Comparison of ENCODE assay signal across 8 cellular contexts in the genomic region with DNA sequence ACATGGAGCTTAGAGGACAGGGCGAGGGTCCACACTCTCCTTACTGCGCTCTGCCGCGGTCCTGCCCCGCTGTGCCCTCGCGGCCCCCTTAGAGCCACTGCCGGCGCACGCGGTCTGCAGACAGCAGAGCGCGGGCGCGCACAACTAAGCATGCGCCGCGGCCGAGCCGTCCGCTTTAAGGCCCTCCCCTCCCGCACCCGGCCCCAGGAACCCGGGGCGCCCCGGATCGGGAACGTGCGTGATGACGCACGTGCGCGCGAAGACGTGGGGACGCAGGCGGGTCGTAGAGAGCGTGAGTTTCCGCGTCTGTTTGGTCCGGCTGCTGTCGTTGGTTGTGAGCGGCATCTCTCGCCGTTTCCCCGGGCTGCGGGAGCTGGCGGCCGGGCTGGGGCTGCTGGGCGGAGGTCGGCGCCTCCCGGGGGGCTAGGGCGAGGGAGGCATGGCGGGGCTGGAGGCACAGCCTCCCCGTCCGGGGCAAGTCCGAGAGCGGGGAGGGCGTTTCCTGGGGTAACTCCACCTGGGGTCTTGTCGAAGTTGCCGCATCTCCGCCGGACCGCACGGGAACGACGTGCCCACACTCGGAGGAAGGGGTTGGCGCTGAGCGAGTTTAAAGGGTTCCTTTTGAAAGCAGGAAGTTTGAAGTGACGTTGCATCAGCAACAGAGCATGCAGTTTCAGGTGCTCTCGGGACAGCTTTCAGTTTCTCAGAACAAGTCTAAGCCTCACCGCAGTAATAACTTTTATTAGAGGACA. TPM values are rescaled to one million over a fixed set of nuclear protein-coding genes. Genes with fewer than 3 reads are reported as not detected.
DNase-seq lines count a peak whose midpoint lies in the region; ATAC-seq, FAIRE-seq and TF ChIP-seq lines count a peak whose summit lies in the region.

A gene with protein sequence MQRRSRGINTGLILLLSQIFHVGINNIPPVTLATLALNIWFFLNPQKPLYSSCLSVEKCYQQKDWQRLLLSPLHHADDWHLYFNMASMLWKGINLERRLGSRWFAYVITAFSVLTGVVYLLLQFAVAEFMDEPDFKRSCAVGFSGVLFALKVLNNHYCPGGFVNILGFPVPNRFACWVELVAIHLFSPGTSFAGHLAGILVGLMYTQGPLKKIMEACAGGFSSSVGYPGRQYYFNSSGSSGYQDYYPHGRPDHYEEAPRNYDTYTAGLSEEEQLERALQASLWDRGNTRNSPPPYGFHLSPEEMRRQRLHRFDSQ (plus strand): TSS at position 259 of the 752 bp plus-strand sequence. CDS start 28,640 bp downstream, outside the sequence.

- H3K9ac ChIP-seq in PC-3 (ENCODE audit: low read length): peak within 1 kb of the TSS; percentile 97

- H2AFZ ChIP-seq in PC-3 (ENCODE audit: low read length): peak within 1 kb of the TSS; percentile 82

- H3K4me3 ChIP-seq in PC-3 (ENCODE audit: low read length): peak within 1 kb of the TSS; percentile 84

- no peaks in the 10 kb centered on the region for H3K9me3 ChIP-seq in PC-3 (ENCODE audit: low read length)

- no peaks in the 10 kb centered on the region for H3K9me2 ChIP-seq in PC-3 (replicated peaks; ENCODE audit: low read length)

- intact Hi-C loops in PC-3 (cut with micrococcal nuclease): loop anchor here (2.0 to 5.0 kb wide), 2 partner anchors 76 to 149 kb away; no protein-coding TSS in a partner anchor

- H3F3A ChIP-seq in PC-3 (ENCODE audit: low read length, unreplicated experiment): no peaks in the 10 kb centered on the region

- POLR2A ChIA-PET in PC-3 (lab: Charles Lee; ENCODE audit: unreplicated experiment): interaction anchor here (0.6 to 0.7 kb wide), 3 partner anchors 144 to 718 kb away, joined by 3 to 6 read pairs (median 3); no protein-coding TSS in a partner anchor

- DNase-seq in D721Med (ENCODE audit: insufficient read length, low spot score) (peak; percentile 61), HuH-7 (ENCODE audit: low spot score) (peak; percentile 85), PC-3 (peak; percentile 97), activated T-cell treated with anti-CD3 and anti-CD28 coated beads for 48 hours (ENCODE audit: low read depth) (peak; percentile 95), epithelial cell of prostate (ENCODE audit: low read depth, low spot score) (peak; percentile 56), mucosa of gallbladder (ENCODE audit: low spot score) (peak; percentile 94)
- DNase-seq in stimulated activated CD8-positive, alpha-beta memory T cell treated with anti-CD3 and anti-CD28 coated beads, Interleukin-4, amount 100 ng/mL, for 4 hours (ENCODE audit: low read depth in 2 of 2, low spot score in 1 of 2): peak; percentile 82 to 89

- FAIRE-seq in D721Med (lab: Jason Lieb, UNC): no peak

- H3K27me3 ChIP-seq in PC-3 (ENCODE audit: low read length): no peaks in the 10 kb centered on the region

- BruUV-seq in PC-3 (replicated peaks; lab: Mats Ljungman, UMichigan): no TSS peak

- CTCF ChIA-PET in PC-3 (lab: Charles Lee): interaction anchor here (0.7 kb wide), 1 partner anchor 14 kb away, joined by 3 read pairs; no protein-coding TSS in a partner anchor

- H3K27ac ChIP-seq in PC-3 (ENCODE audit: low read length): peak within 1 kb of the TSS; percentile 95
- peak within 1 kb of the TSS; percentile 97 for H3K27ac ChIP-seq in epithelial cell of prostate

- 0 out of 2 replicates have a peak, but pooled peaks cover 4% of the 10 kb centered on the region for H4K20me1 ChIP-seq in PC-3 (ENCODE audit: low read length)

- no peaks in the 10 kb centered on the region for H3K36me3 ChIP-seq in PC-3 (ENCODE audit: low read depth, low read length)

- H3K79me2 ChIP-seq in PC-3 (ENCODE audit: low read length): peaks cover 61% of the 10 kb centered on the region

- peaks cover 39% of the 10 kb centered on the region for H3K4me1 ChIP-seq in PC-3 (ENCODE audit: insufficient read depth, low read length)

- TF ChIP-seq CTCF in D721Med (IDR thresholded peaks at IDR 0.05; ENCODE audit: insufficient read depth, missing control alignments): no peak
- no peak for TF ChIP-seq CTCF in PC-3 (conservative IDR thresholded peaks at IDR 0.05; ENCODE audit: low read depth, low read length)

- peak; percentile 85 for ATAC-seq in GM21515 (IDR thresholded peaks at IDR 0.05; ENCODE audit: unreplicated experiment)
- peak; percentile 89 for ATAC-seq in PC-3

- H3K4me2 ChIP-seq in PC-3 (ENCODE audit: low read length): peak within 1 kb of the TSS; percentile 98

RNA-seq across cellular contexts. Expression of the gene that starts here (rescaled TPM):
- total RNA-seq in PC-3 (2014; rRNA removed): 7.8 and 9.1 TPM in 2 replicates
- total RNA-seq in mucosa of gallbladder: 36.7 TPM

Comparison
In these comparisons a context has a peak if more than half of its experiments do, and no peak if none do; other contexts are left out.
1. Peak in every context shown above with its lines: DNase-seq, ATAC-seq, H3K4me3 ChIP-seq and H3K27ac ChIP-seq.